ENCODE assay signal across 10 cellular contexts in genomic region chr22:45248832-45249561, GRCh38. TPM values are rescaled to one million over a fixed set of nuclear protein-coding genes. Genes with fewer than 3 reads are reported as not detected.
DNase-seq lines count a peak whose midpoint lies in the region; ATAC-seq and TF ChIP-seq lines count a peak whose summit lies in the region.
"Had no signal": no experiment of that assay in that cellular context is flagged by ENCODE, and none has a peak within 500 bp of the region (broad histone marks: within the 10 kb centered on the region; RNA-seq: fewer than 3 reads in every experiment).

No MANE protein-coding gene starts in this region.

- H3K79me2 ChIP-seq in PC-3 (ENCODE audit: low read length) (no peaks in the 10 kb centered on the region), trophoblast cell (ENCODE audit: control insufficient read depth, insufficient read depth, low read length, poor library complexity) (no peaks in the 10 kb centered on the region)

- no peak overlapping the region for H2BK120ac ChIP-seq in trophoblast cell (ENCODE audit: insufficient read depth, low read length, poor library complexity)

- H3K4me3 ChIP-seq in PC-3 (ENCODE audit: low read length) (no peak overlapping the region), trophoblast cell (ENCODE audit: low read depth, low read length) (no peak overlapping the region), MG63 (no peak overlapping the region), breast epithelium (no peak overlapping the region), colonic mucosa (no peak overlapping the region)
- H3K4me3 ChIP-seq: cardiac muscle cell had no signal

- H3K14ac ChIP-seq in trophoblast cell (ENCODE audit: low read length), result no peak overlapping the region

- H3K4me2 ChIP-seq in PC-3 (ENCODE audit: low read length) (peak overlapping the region; percentile 51), trophoblast cell (ENCODE audit: low read length) (no peak overlapping the region)

- POLR2A ChIA-PET in PC-3 (lab: Charles Lee; ENCODE audit: unreplicated experiment), result no interaction called here

- H3K9me3 ChIP-seq in PC-3 (ENCODE audit: low read length) (no peaks in the 10 kb centered on the region), trophoblast cell (ENCODE audit: insufficient read depth, low read depth, low read length) (peaks cover 3% of the 10 kb centered on the region), MG63 (no peaks in the 10 kb centered on the region), breast epithelium (no peaks in the 10 kb centered on the region), colonic mucosa (no peaks in the 10 kb centered on the region)

- peak overlapping the region; percentile 20 for H4K91ac ChIP-seq in trophoblast cell (ENCODE audit: low read depth, low read length)

- no peak overlapping the region for H3K27ac ChIP-seq in PC-3 (ENCODE audit: low read length)
- H3K27ac ChIP-seq in trophoblast cell (ENCODE audit: low read depth, low read length), result no peak overlapping the region
- H3K27ac ChIP-seq in breast epithelium, result no peak overlapping the region
- H3K27ac ChIP-seq in colonic mucosa, result no peak overlapping the region
- H3K27ac ChIP-seq: cardiac muscle cell had no signal

- H2BK5ac ChIP-seq in trophoblast cell (ENCODE audit: low read depth, low read length, poor library complexity), result no peak overlapping the region

- no peak overlapping the region for H4K12ac ChIP-seq in trophoblast cell (ENCODE audit: low read depth, low read length)

- BruUV-seq in PC-3 (replicated peaks; lab: Mats Ljungman, UMichigan), result no TSS peak

- intact Hi-C loops in PC-3 (cut with micrococcal nuclease) (loop anchor here (5.0 to 10.0 kb wide), 2 partner anchors 47 to 144 kb away; no protein-coding TSS in a partner anchor), breast epithelium (cut with DNase I; ENCODE audit: low total_unique reads) (no loop called here), colonic mucosa (cut with DNase I) (loop anchor here (5.0 kb wide), 1 partner anchor 87 kb away; the partner anchor contains the start of gene NUP50)

- peaks cover 6% of the 10 kb centered on the region for H3F3A ChIP-seq in PC-3 (ENCODE audit: low read length, unreplicated experiment)

- H2BK12ac ChIP-seq in trophoblast cell (ENCODE audit: low read length), result peak overlapping the region; percentile 33

- TF ChIP-seq POLR2A in breast epithelium (IDR thresholded peaks at IDR 0.05), result no peak

- no peak overlapping the region for H3K4ac ChIP-seq in trophoblast cell (ENCODE audit: low read depth, low read length)

- no peak overlapping the region for H3K23ac ChIP-seq in trophoblast cell (ENCODE audit: low read length)

- no peaks in the 10 kb centered on the region for H3K9me2 ChIP-seq in PC-3 (replicated peaks; ENCODE audit: low read length)

- H4K8ac ChIP-seq in trophoblast cell (ENCODE audit: low read depth, low read length), result no peak overlapping the region

- no peak for TF ChIP-seq CTCF in PC-3 (conservative IDR thresholded peaks at IDR 0.05; ENCODE audit: low read depth, low read length)
- no peak for TF ChIP-seq CTCF in breast epithelium (IDR thresholded peaks at IDR 0.05)
- TF ChIP-seq CTCF in colonic mucosa (IDR thresholded peaks at IDR 0.05), result no peak

- DNase-seq in PC-3 (no peak), trophoblast cell (peak; percentile 59 to 79), NCI-H345 (lab: John Stamatoyannopoulos, UW) (no peak), MG63 (no peak), breast epithelium (ENCODE audit: low spot score in 2 of 2) (no peak), colonic mucosa (no peak)
- DNase-seq: hypothalamus had no signal

- H3K4me1 ChIP-seq in PC-3 (ENCODE audit: insufficient read depth, low read length), result peaks cover 16% of the 10 kb centered on the region
- H3K4me1 ChIP-seq in trophoblast cell (ENCODE audit: control insufficient read depth in 1 of 2, insufficient read depth in 2 of 2, low read length in 2 of 2), result peaks cover 9 to 21% of the 10 kb centered on the region in 2 experiments
- H3K4me1 ChIP-seq in breast epithelium, result no peaks in the 10 kb centered on the region
- H3K4me1 ChIP-seq in colonic mucosa, result peaks cover 11% of the 10 kb centered on the region

- H3K18ac ChIP-seq in trophoblast cell (ENCODE audit: low read length), result no peak overlapping the region

- no peaks in the 10 kb centered on the region for H3K36me3 ChIP-seq in PC-3 (ENCODE audit: low read depth, low read length)
- H3K36me3 ChIP-seq in trophoblast cell (ENCODE audit: control insufficient read depth in 1 of 2, insufficient read depth in 2 of 2, low read length in 2 of 2), result no peaks in the 10 kb centered on the region
- no peaks in the 10 kb centered on the region for H3K36me3 ChIP-seq in MG63
- no peaks in the 10 kb centered on the region for H3K36me3 ChIP-seq in breast epithelium
- H3K36me3 ChIP-seq in colonic mucosa, result no peaks in the 10 kb centered on the region
- H3K36me3 ChIP-seq: cardiac muscle cell had no signal

- CTCF ChIA-PET in PC-3 (lab: Charles Lee), result no interaction called here

- H2AK5ac ChIP-seq in trophoblast cell (ENCODE audit: low read length), result no peak overlapping the region

- H2AFZ ChIP-seq in PC-3 (ENCODE audit: low read length) (no peak overlapping the region), trophoblast cell (ENCODE audit: insufficient read depth, low read length, poor library complexity) (no peak overlapping the region)

- H4K20me1 ChIP-seq in PC-3 (ENCODE audit: low read length), result no peaks in the 10 kb centered on the region

- ATAC-seq in GM18907 (IDR thresholded peaks at IDR 0.05; ENCODE audit: unreplicated experiment) (peak; percentile 60), HG02759 (IDR thresholded peaks at IDR 0.05; ENCODE audit: unreplicated experiment) (peak; percentile 64), PC-3 (no peak)

- H3K79me1 ChIP-seq in trophoblast cell (ENCODE audit: low read length), result peaks cover 13% of the 10 kb centered on the region

- no peaks in the 10 kb centered on the region for H3K27me3 ChIP-seq in PC-3 (ENCODE audit: low read length)
- no peaks in the 10 kb centered on the region for H3K27me3 ChIP-seq in trophoblast cell (ENCODE audit: insufficient read depth, low read length)
- H3K27me3 ChIP-seq in MG63, result no peaks in the 10 kb centered on the region
- H3K27me3 ChIP-seq in breast epithelium, result no peaks in the 10 kb centered on the region
- no peaks in the 10 kb centered on the region for H3K27me3 ChIP-seq in colonic mucosa
- H3K27me3 ChIP-seq: cardiac muscle cell had no signal

- H3K9ac ChIP-seq in PC-3 (ENCODE audit: low read length), result no peak overlapping the region
- H3K9ac ChIP-seq in trophoblast cell (ENCODE audit: low read length), result no peak overlapping the region
- no peak overlapping the region for H3K9ac ChIP-seq in colonic mucosa (ENCODE audit: low read depth in 2 of 2, low read length in 2 of 2)

- no CpG with 5 or more reads among the region's 8 CpGs for WGBS in trophoblast cell (ENCODE audit: extremely low coverage, insufficient coverage, insufficient read length)

RNA-seq across cellular contexts. Expression of gene KIAA0930, which starts 8.3 kb away (rescaled TPM):
- total RNA-seq in PC-3 (2014; rRNA removed), result 29.8 and 39.2 TPM in 2 replicates
- 68.2 and 71.9 TPM in 2 replicates for polyA plus RNA-seq in trophoblast cell (2013)
- 64.1 and 85.1 TPM in 2 replicates for total RNA-seq in MG63 (2014; rRNA removed; shearing (Covaris generic); ENCODE audit: low replicate concordance)
- total RNA-seq in breast epithelium, result 10 to 100 TPM; 29.4 to 45.3 (median 35.1) TPM
- 10 to 100 TPM; 38.5 to 44.8 TPM for total RNA-seq in colonic mucosa

RNA-seq across cellular contexts. Expression of gene UPK3A, which starts 35.8 kb away (rescaled TPM):
- 1.1 TPM in 1 of 2 replicates, not detected in the other for total RNA-seq in PC-3 (2014; rRNA removed)
- polyA plus RNA-seq in trophoblast cell (2013), result not detected in 2 replicates
- not detected in 2 replicates for total RNA-seq in MG63 (2014; rRNA removed; shearing (Covaris generic); ENCODE audit: low replicate concordance)
- not detected for total RNA-seq in breast epithelium
- total RNA-seq in colonic mucosa, result 1 to 10 TPM in 1 of 2 donors, under 1 TPM in 1; 0.32 to 3.6 TPM
- polyA plus RNA-seq: cardiac muscle cell had no signal

Comparison
In these comparisons a context has a peak if more than half of its experiments do, and no peak if none do; other contexts are left out.
1. DNase-seq: peak in trophoblast cell (2 of 2); none in PC-3 (single experiment), NCI-H345 (single experiment), MG63 (single experiment), breast epithelium (0 of 2) and colonic mucosa (single experiment).